In genomic region chr2:101223814-101224231, GRCh38 we compare ENCODE assay signal across 8 cellular contexts. TPM values are rescaled to one million over a fixed set of nuclear protein-coding genes. Genes with fewer than 3 reads are reported as not detected.
DNase-seq lines count a peak whose midpoint lies in the region; ATAC-seq and TF ChIP-seq lines count a peak whose summit lies in the region.

No MANE protein-coding gene starts in this region.

- WGBS in esophagus squamous epithelium, 2 donors, result 59 to 81% methylated on average over 2 to 4 of the region's 7 CpGs

- intact Hi-C loops in esophagus squamous epithelium (cut with DNase I), result no loop called here

- no peak for TF ChIP-seq POLR2A in esophagus squamous epithelium (IDR thresholded peaks at IDR 0.05)

- DNase-seq in GM13976 (ENCODE audit: low spot score) (peak; percentile 30), NAMALWA (ENCODE audit: low spot score) (peak; percentile 96), esophagus squamous epithelium (lab: John Stamatoyannopoulos, UW) (no peak), putamen (ENCODE audit: low spot score) (no peak), HEK293T (ENCODE audit: extremely low spot score) (no peak)
- peak; percentile 63 for DNase-seq in activated CD8-positive, alpha-beta memory T cell treated with anti-CD3 and anti-CD28 coated beads, Interleukin-2, amount 50 U/mL, for 48 hours
- DNase-seq in stimulated activated CD4-positive, alpha-beta T cell treated with anti-CD3 and anti-CD28 coated beads, Interleukin-1b, Interleukin-23, amount 100 ng/mL, for 48 hours, result peak; percentile 55

- no peak overlapping the region for H3K27ac ChIP-seq in esophagus squamous epithelium

- in situ Hi-C loops in GM13976 (cut with MboI; ENCODE audit: low sequenced_read_pairs, unreplicated experiment), result no loop called here

- TF ChIP-seq CTCF in GM13976 (IDR thresholded peaks at IDR 0.05; ENCODE audit: borderline replicate concordance, control extremely low read depth, extremely low read depth, insufficient read depth, missing control alignments), result no peak
- TF ChIP-seq CTCF in esophagus squamous epithelium (IDR thresholded peaks at IDR 0.05), result no peak

- peak overlapping the region in 1 of 4 donors; percentile 4 for H3K4me3 ChIP-seq in esophagus squamous epithelium

- H3K9me3 ChIP-seq in esophagus squamous epithelium, result no peaks in the 10 kb centered on the region

- no peaks in the 10 kb centered on the region for H3K36me3 ChIP-seq in esophagus squamous epithelium

- no peaks in the 10 kb centered on the region for H3K27me3 ChIP-seq in esophagus squamous epithelium

- CTCF ChIA-PET in HEK293T (lab: Yijun Ruan, JAX), result interaction anchor here (1.0 kb wide), 1 partner anchor 16 kb away, joined by 3 read pairs; no protein-coding TSS in a partner anchor

- POLR2A ChIA-PET in HEK293T (lab: Yijun Ruan, JAX), result no interaction called here

- ATAC-seq in HG02588 (IDR thresholded peaks at IDR 0.05; ENCODE audit: unreplicated experiment), result peak; percentile 98

- H3K4me1 ChIP-seq in esophagus squamous epithelium, result no peaks in the 10 kb centered on the region

TF ChIP-seq in HEK293T, 16 proteins besides CTCF, POLR2A, EP300 and RAD21:
- TF ChIP-seq FOXK2 (IDR thresholded peaks at IDR 0.05) (no peak), ARNT (IDR thresholded peaks at IDR 0.05) (no peak)

RNA-seq across cellular contexts. Expression of gene CNOT11, which starts 28.9 kb away (rescaled TPM):
- total RNA-seq in esophagus squamous epithelium, result 10 to 100 TPM; 28.0 to 53.2 (median 41.8) TPM

Comparison
In these comparisons a context has a peak if more than half of its experiments do, and no peak if none do; other contexts are left out.
1. DNase-seq: peak in GM13976 (single experiment), NAMALWA (single experiment), activated CD8-positive, alpha-beta memory T cell treated with anti-CD3 and anti-CD28 coated beads, Interleukin-2, amount 50 U/mL, for 48 hours (single experiment) and stimulated activated CD4-positive, alpha-beta T cell treated with anti-CD3 and anti-CD28 coated beads, Interleukin-1b, Interleukin-23, amount 100 ng/mL, for 48 hours (single experiment); none in esophagus squamous epithelium (single experiment), putamen (single experiment) and HEK293T (single experiment).